8 cellular contexts compared by ENCODE assay signal in genomic region chr1:207336559-207337467, GRCh38. TPM values are rescaled to one million over a fixed set of nuclear protein-coding genes. Genes with fewer than 3 reads are reported as not detected.
DNase-seq lines count a peak whose midpoint lies in the region; ATAC-seq, FAIRE-seq and TF ChIP-seq lines count a peak whose summit lies in the region.

No MANE protein-coding gene starts in this region.

- H3K36me3 ChIP-seq in HepG2 (replicated peaks in 1 of 2; ENCODE audit: control insufficient read depth in 1 of 2, insufficient read depth in 2 of 2, low read length in 2 of 2): peaks cover 2 to 8% of the 10 kb centered on the region in 2 experiments; a peak in 2 of 5 replicates
- peaks cover 0 to 9% (median 0%) of the 10 kb centered on the region in 4 donors for H3K36me3 ChIP-seq in right lobe of liver
- peaks cover 43% of the 10 kb centered on the region for H3K36me3 ChIP-seq in PC-3 (ENCODE audit: low read depth, low read length)
- H3K36me3 ChIP-seq in esophagus (ENCODE audit: control insufficient read depth in 2 of 2, insufficient read depth in 2 of 2, low read length in 1 of 2): peaks cover 3 to 8% of the 10 kb centered on the region in 2 donors
- H3K36me3 ChIP-seq in suprapubic skin: peaks cover 54% of the 10 kb centered on the region

- H3K79me2 ChIP-seq in HepG2 (ENCODE audit: insufficient read depth, low read length) (no peaks in the 10 kb centered on the region), PC-3 (ENCODE audit: low read length) (no peaks in the 10 kb centered on the region)

- H3K9me3 ChIP-seq in HepG2 (ENCODE audit: low read length) (peaks cover 11% of the 10 kb centered on the region), right lobe of liver (no peaks in the 10 kb centered on the region), PC-3 (ENCODE audit: low read length) (no peaks in the 10 kb centered on the region), esophagus (ENCODE audit: control insufficient read depth in 2 of 2, insufficient read depth in 1 of 2, low read depth in 1 of 2, low read length in 1 of 2) (no peaks in the 10 kb centered on the region), suprapubic skin (peaks cover 5% of the 10 kb centered on the region)

- TF ChIP-seq POLR2A in HepG2 (IDR thresholded peaks at IDR 0.05; ENCODE audit: insufficient read depth in 1 of 2, low read depth in 2 of 2, low read length in 2 of 2) (no peak), right lobe of liver (IDR thresholded peaks at IDR 0.05) (no peak), suprapubic skin (IDR thresholded peaks at IDR 0.05) (no peak)

- ATAC-seq in HepG2 (peak; percentile 82), right lobe of liver (no peak), HG02981 (IDR thresholded peaks at IDR 0.05; ENCODE audit: unreplicated experiment) (peak; percentile 73), PC-3 (peak; percentile 98)

- POLR2A ChIA-PET in HepG2 (lab: Yijun Ruan, JAX) (interaction anchor here (4.4 kb wide), 1 partner anchor 15 kb away, joined by 25 read pairs; the partner anchor contains the start of gene CD55), PC-3 (lab: Charles Lee; ENCODE audit: unreplicated experiment) (interaction anchor here (0.5 to 1.5 kb wide), 4 partner anchors 14 to 153 kb away, joined by 3 to 11 read pairs (median 5); partner anchors contain the start of gene CD55)

- in situ Hi-C loops in HepG2 (cut with HindIII; ENCODE audit: extremely low pct_ligation_motif_present, low pct_unique_long_range_greater_than_20kb): no loop called here
- in situ Hi-C loops in G401 (cut with HindIII; ENCODE audit: low sequenced_read_pairs): no loop called here

- 67% methylated on average over 3 of the region's 3 CpGs for WGBS in HepG2 (ENCODE audit: low lambda C conversion rate)
- WGBS in right lobe of liver (ENCODE audit: insufficient coverage, low coverage, low lambda C conversion rate, missing lambda C conversion rate): 79% methylated on average over 3 of the region's 3 CpGs
- WGBS in esophagus, 2 donors: 43 to 47% methylated on average over 3 of the region's 3 CpGs
- 59% methylated on average over 3 of the region's 3 CpGs for WGBS in suprapubic skin

- CTCF ChIA-PET in HepG2 (lab: Yijun Ruan, JAX; ENCODE audit: low intra/inter-chr PET ratio, low total read pairs) (no interaction called here), PC-3 (lab: Charles Lee) (no interaction called here)

- H3K27me3 ChIP-seq in HepG2 (ENCODE audit: control insufficient read depth in 1 of 2, insufficient read depth in 2 of 2, low read length in 2 of 2): no peaks in the 10 kb centered on the region
- H3K27me3 ChIP-seq in right lobe of liver: no peaks in the 10 kb centered on the region
- no peaks in the 10 kb centered on the region for H3K27me3 ChIP-seq in PC-3 (ENCODE audit: low read length)
- H3K27me3 ChIP-seq in esophagus (ENCODE audit: control insufficient read depth in 1 of 2, insufficient read depth in 2 of 2, low read length in 2 of 2): no peaks in the 10 kb centered on the region
- H3K27me3 ChIP-seq in suprapubic skin: no peaks in the 10 kb centered on the region

- no peak for FAIRE-seq in HepG2 (lab: Jason Lieb, UNC)

- H3K9ac ChIP-seq in HepG2 (ENCODE audit: insufficient read depth, low read depth, low read length) (no peak overlapping the region), PC-3 (ENCODE audit: low read length) (peak overlapping the region; percentile 10)

- intact Hi-C loops in HepG2 (cut with micrococcal nuclease; ENCODE audit: unreplicated experiment): no loop called here
- intact Hi-C loops in right lobe of liver (cut with DNase I): no loop called here
- intact Hi-C loops in PC-3 (cut with micrococcal nuclease): loop anchor here (1.0 to 10.0 kb wide), 4 partner anchors 15 to 418 kb away; partner anchors contain the start of gene CD46

- H3K4me1 ChIP-seq in HepG2 (ENCODE audit: insufficient read depth, low read length) (peaks cover 11% of the 10 kb centered on the region), right lobe of liver (peaks cover 0 to 3% (median 0%) of the 10 kb centered on the region in 4 donors), PC-3 (ENCODE audit: insufficient read depth, low read length) (peaks cover 21% of the 10 kb centered on the region), esophagus (ENCODE audit: control insufficient read depth in 2 of 2, insufficient read depth in 2 of 2, low read length in 1 of 2) (no peaks in the 10 kb centered on the region), suprapubic skin (peaks cover 3% of the 10 kb centered on the region)

- H3K4me2 ChIP-seq in HepG2 (ENCODE audit: low read depth, low read length): no peak overlapping the region
- peak overlapping the region; percentile 43 for H3K4me2 ChIP-seq in PC-3 (ENCODE audit: low read length)

- peak; percentile 58 for DNase-seq in HepG2 (ENCODE audit: low spot score)
- DNase-seq in right lobe of liver: no peak
- DNase-seq in PC-3: peak; percentile 97
- DNase-seq in suprapubic skin (ENCODE audit: low spot score in 2 of 2): no peak
- no peak for DNase-seq in AG08396 (ENCODE audit: low spot score)
- no peak for DNase-seq in G401 (ENCODE audit: low spot score)

- no peaks in the 10 kb centered on the region for H3F3A ChIP-seq in PC-3 (ENCODE audit: low read length, unreplicated experiment)

- BruUV-seq in HepG2 (replicated peaks; lab: Mats Ljungman, UMichigan): no TSS peak
- BruUV-seq in PC-3 (replicated peaks; lab: Mats Ljungman, UMichigan): TSS peak; percentile 89

- TF ChIP-seq CTCF in HepG2 (CRISPR knock-in tag; IDR thresholded peaks at IDR 0.05) (no peak), right lobe of liver (IDR thresholded peaks at IDR 0.05) (no peak), PC-3 (conservative IDR thresholded peaks at IDR 0.05; ENCODE audit: low read depth, low read length) (no peak), suprapubic skin (IDR thresholded peaks at IDR 0.05) (no peak)

- H3K27ac ChIP-seq in HepG2 (ENCODE audit: extremely low read length, insufficient read depth, low read length): no peak overlapping the region
- H3K27ac ChIP-seq in right lobe of liver: no peak overlapping the region
- peak overlapping the region; percentile 74 for H3K27ac ChIP-seq in PC-3 (ENCODE audit: low read length)
- peak overlapping the region; percentile 29 to 44 for H3K27ac ChIP-seq in esophagus (ENCODE audit: low read depth in 2 of 2, low read length in 1 of 2)
- H3K27ac ChIP-seq in suprapubic skin: peak overlapping the region; percentile 29

- H3K4me3 ChIP-seq in HepG2 (replicated peaks in 1 of 3; ENCODE audit: insufficient read depth in 1 of 3, low read depth in 2 of 3, low read length in 3 of 3) (no peak overlapping the region), right lobe of liver (no peak overlapping the region), PC-3 (ENCODE audit: low read length) (no peak overlapping the region), esophagus (ENCODE audit: low read depth in 1 of 2, low read length in 2 of 2) (no peak overlapping the region), suprapubic skin (no peak overlapping the region)

- no peak for TF ChIP-seq RAD21 in HepG2 (CRISPR knock-in tag; IDR thresholded peaks at IDR 0.05)

- H2AFZ ChIP-seq in HepG2 (ENCODE audit: low read length) (no peak overlapping the region), PC-3 (ENCODE audit: low read length) (no peak overlapping the region)

- H3K9me2 ChIP-seq in PC-3 (replicated peaks; ENCODE audit: low read length): no peaks in the 10 kb centered on the region

- H4K20me1 ChIP-seq in HepG2 (ENCODE audit: insufficient read depth, low read length): no peaks in the 10 kb centered on the region
- no peaks in the 10 kb centered on the region for H4K20me1 ChIP-seq in PC-3 (ENCODE audit: low read length)

- TF ChIP-seq EP300 in HepG2 (IDR thresholded peaks at IDR 0.05; ENCODE audit: low read depth in 2 of 2, low read length in 2 of 2) (0 out of 4 replicates have a peak, but pooled peaks of 1 of the 2 experiments have one; percentile 21), HepG2 (CRISPR knock-in tag; IDR thresholded peaks at IDR 0.05; ENCODE audit: borderline replicate concordance) (no peak), suprapubic skin (IDR thresholded peaks at IDR 0.05) (no peak)

RNA-seq across cellular contexts. Expression of gene CD55, which starts 15.3 kb away (rescaled TPM):
- total RNA-seq in HepG2 (2016; rRNA removed; fragmentation: Illumina TruSeq; extraction: Trizol) (2.7 and 6.0 TPM in 2 replicates), right lobe of liver (10 to 100 TPM; 10.5 to 23.3 (median 16.4) TPM), PC-3 (2014; rRNA removed) (101 and 108 TPM in 2 replicates), suprapubic skin (100 to 1,000 TPM; 138 to 264 (median 197) TPM)
- 0.79 and 0.91 TPM in 2 replicates for total RNA-seq in HepG2 (2016; cell fraction: cytosol; rRNA removed; fragmentation: Illumina TruSeq; extraction: Trizol; ENCODE audit: low read depth)
- 2.9 and 6.1 TPM in 2 replicates for total RNA-seq in HepG2 (2016; cell fraction: insoluble cytoplasmic fraction; rRNA removed; fragmentation: Illumina TruSeq; extraction: Trizol)
- total RNA-seq in HepG2 (2016; cell fraction: membrane; rRNA removed; fragmentation: Illumina TruSeq; extraction: Trizol): 1.9 TPM in 2 replicates
- total RNA-seq in HepG2 (2016; cell fraction: nucleus; rRNA removed; fragmentation: Illumina TruSeq; extraction: Trizol): 7.4 and 8.5 TPM in 2 replicates
- polyA plus RNA-seq in HepG2 (2011; rRNA removed) (48.7 and 56.0 TPM in 2 replicates), esophagus (100 to 1,000 TPM in 1 of 2 donors, 10 to 100 TPM in 1; 48.6 to 118 TPM)
- polyA plus RNA-seq in HepG2 (2011; cell fraction: cytosol; rRNA removed): 28.9 and 51.0 TPM in 2 replicates
- polyA plus RNA-seq in HepG2 (2011; cell fraction: nucleus; rRNA removed): 11.6 and 15.8 TPM in 2 replicates
- polyA plus RNA-seq in HepG2 (2012): 36.4 and 48.7 TPM in 2 replicates
- polyA plus RNA-seq in HepG2 (2016; cell fraction: cytosol; fragmentation: Illumina TruSeq; extraction: Trizol; ENCODE audit: low read depth): 1.5 and 1.8 TPM in 2 replicates
- polyA plus RNA-seq in HepG2 (2016; cell fraction: insoluble cytoplasmic fraction; fragmentation: Illumina TruSeq; extraction: Trizol; ENCODE audit: low read depth): 4.6 and 4.8 TPM in 2 replicates
- polyA plus RNA-seq in HepG2 (2016; cell fraction: membrane; fragmentation: Illumina TruSeq; extraction: Trizol; ENCODE audit: low read depth): 2.2 and 2.3 TPM in 2 replicates
- polyA plus RNA-seq in HepG2 (2016; cell fraction: nucleus; fragmentation: Illumina TruSeq; extraction: Trizol; ENCODE audit: insufficient read depth, low read depth): 11.4 and 16.1 TPM in 2 replicates
- polyA minus RNA-seq in HepG2 (2011; rRNA and poly(A)+ RNA removed; ENCODE audit: low replicate concordance): 17.0 and 617 TPM in 2 replicates
- 24.7 and 25.8 TPM in 2 replicates for polyA minus RNA-seq in HepG2 (2011; cell fraction: cytosol; rRNA and poly(A)+ RNA removed)
- polyA minus RNA-seq in HepG2 (2011; cell fraction: nucleus; rRNA and poly(A)+ RNA removed): 42.5 and 44.9 TPM in 2 replicates
- total RNA-seq in G401 (2014; rRNA removed; shearing (Covaris generic)): 11.4 and 11.5 TPM in 2 replicates

Comparison
In these comparisons a context has a peak if more than half of its experiments do, and no peak if none do; other contexts are left out.
1. ATAC-seq: peak in HepG2 (single experiment), HG02981 (single experiment) and PC-3 (single experiment); none in right lobe of liver (0 of 4).
2. DNase-seq: peak in HepG2 (single experiment) and PC-3 (single experiment); none in right lobe of liver (0 of 3), suprapubic skin (0 of 2), AG08396 (single experiment) and G401 (single experiment).
3. H3K27ac ChIP-seq: peak in PC-3 (single experiment), esophagus (2 of 2) and suprapubic skin (single experiment); none in HepG2 (single experiment) and right lobe of liver (0 of 3).